ENCODE assay signal across 8 cellular contexts in genomic region chr7:154913645-154914579, GRCh38.
A peak's percentile ranks its signal among the peaks of the same experiment; 100 is the strongest.
DNase-seq lines count a peak whose midpoint lies in the region; ATAC-seq and TF ChIP-seq lines count a peak whose summit lies in the region.

No MANE protein-coding gene starts in this region.

- peak; percentile 98 for ATAC-seq in GM19468 (IDR thresholded peaks at IDR 0.05; ENCODE audit: extremely low read depth, unreplicated experiment)
- peak; percentile 96 for ATAC-seq in naive thymus-derived CD4-positive, alpha-beta T cell
- ATAC-seq in stimulated activated effector memory CD8-positive, alpha-beta T cell treated with anti-CD3 and anti-CD28 coated beads, Interleukin-12 subunit alpha, Interleukin-12 subunit beta, amount 100 ng/mL, for 72 hours: peak; percentile 90

- H3K36me3 ChIP-seq in OCI-LY3 (replicated peaks; ENCODE audit: low read depth, low read length): no peaks in the 10 kb centered on the region
- H3K36me3 ChIP-seq in naive thymus-derived CD4-positive, alpha-beta T cell (ENCODE audit: control insufficient read depth in 2 of 3, insufficient read depth in 3 of 3, low read length in 3 of 3): no peaks in the 10 kb centered on the region

- H3K4me3 ChIP-seq in OCI-LY3 (ENCODE audit: low read length): peak overlapping the region; percentile 64
- H3K4me3 ChIP-seq in naive thymus-derived CD4-positive, alpha-beta T cell (ENCODE audit: low read length): peak overlapping the region; percentile 56

- H3K36me3 Mint-ChIP-seq in naive thymus-derived CD4-positive, alpha-beta T cell: peaks cover 0 to 5% (median 0%) of the 10 kb centered on the region in 5 donors
- H3K36me3 Mint-ChIP-seq in stimulated activated effector memory CD8-positive, alpha-beta T cell treated with anti-CD3 and anti-CD28 coated beads, Interleukin-12 subunit alpha, Interleukin-12 subunit beta, amount 100 ng/mL, for 72 hours: no peaks in the 10 kb centered on the region

- TF ChIP-seq CTCF in OCI-LY3 (IDR thresholded peaks at IDR 0.05; ENCODE audit: low read depth, low read length): peak; percentile 88

- peak overlapping the region; percentile 76 to 95 (median 90) for H3K4me3 Mint-ChIP-seq in naive thymus-derived CD4-positive, alpha-beta T cell
- H3K4me3 Mint-ChIP-seq in stimulated activated effector memory CD8-positive, alpha-beta T cell treated with anti-CD3 and anti-CD28 coated beads, Interleukin-12 subunit alpha, Interleukin-12 subunit beta, amount 100 ng/mL, for 72 hours: peak overlapping the region; percentile 75

- H3K27me3 ChIP-seq in OCI-LY3 (ENCODE audit: low read depth, low read length): peaks cover under 1% of the 10 kb centered on the region; the same call in 1 of the 2 replicates
- H3K27me3 ChIP-seq in naive thymus-derived CD4-positive, alpha-beta T cell (ENCODE audit: control insufficient read depth in 2 of 2, insufficient read depth in 2 of 2, low read length in 2 of 2): no peaks in the 10 kb centered on the region

- H3K9me3 ChIP-seq in OCI-LY3 (ENCODE audit: insufficient read depth, low read length): 0 out of 2 replicates have a peak, but pooled peaks cover 3% of the 10 kb centered on the region
- no peaks in the 10 kb centered on the region for H3K9me3 ChIP-seq in naive thymus-derived CD4-positive, alpha-beta T cell (ENCODE audit: control insufficient read depth in 2 of 3, low read length in 3 of 3)

- H2AFZ ChIP-seq in OCI-LY3 (ENCODE audit: low read depth, low read length): no peak overlapping the region

- intact Hi-C loops in naive thymus-derived CD4-positive, alpha-beta T cell (cut with micrococcal nuclease): loop anchor here (1.0 to 5.0 kb wide), 8 partner anchors 14 to 823 kb away; partner anchors contain the start of gene INSIG1 (in 1 of the 2)

- peak overlapping the region; percentile 75 for H3K4me2 ChIP-seq in OCI-LY3 (ENCODE audit: low read length)

- DNase-seq in Caki2 (ENCODE audit: low read depth): peak; percentile 39
- peak; percentile 84 for DNase-seq in HK-2 (ENCODE audit: unreplicated experiment)
- DNase-seq in activated T-cell treated with anti-CD3 and anti-CD28 coated beads, Interleukin-2, amount 50 U/mL, for 48 hours: peak; percentile 94 to 95
- peak; percentile 51 for DNase-seq in fibroblast of gingiva (ENCODE audit: low read depth)
- DNase-seq in naive thymus-derived CD4-positive, alpha-beta T cell: peak; percentile 71 to 89 (median 82)
- DNase-seq in stimulated activated effector memory CD8-positive, alpha-beta T cell treated with anti-CD3 and anti-CD28 coated beads, Interleukin-12 subunit alpha, Interleukin-12 subunit beta, amount 100 ng/mL, for 72 hours (ENCODE audit: low spot score in 2 of 2): peak; percentile 91 to 94

- H3K27ac Mint-ChIP-seq in naive thymus-derived CD4-positive, alpha-beta T cell: peak overlapping the region in 8 of 9 donors; percentile 17 to 85 (median 66)
- peak overlapping the region; percentile 81 for H3K27ac Mint-ChIP-seq in stimulated activated effector memory CD8-positive, alpha-beta T cell treated with anti-CD3 and anti-CD28 coated beads, Interleukin-12 subunit alpha, Interleukin-12 subunit beta, amount 100 ng/mL, for 72 hours

- POLR2A ChIA-PET in naive thymus-derived CD4-positive, alpha-beta T cell (lab: Charles Lee): interaction anchor here (0.7 to 3.0 kb wide), 2 partner anchors 14 to 730 kb away, joined by 3 to 14 read pairs; partner anchors contain the start of gene RBM33

- H3K79me2 ChIP-seq in OCI-LY3 (ENCODE audit: low read length): no peaks in the 10 kb centered on the region

- H3K4me1 ChIP-seq in OCI-LY3 (ENCODE audit: low read length): no peaks in the 10 kb centered on the region
- no peaks in the 10 kb centered on the region for H3K4me1 ChIP-seq in naive thymus-derived CD4-positive, alpha-beta T cell (ENCODE audit: control insufficient read depth in 2 of 2, insufficient read depth in 2 of 2, low read length in 2 of 2)

- peak overlapping the region; percentile 29; the same call in 1 of the 2 replicates for H3K9ac ChIP-seq in OCI-LY3 (ENCODE audit: low read length)

- H3K4me1 Mint-ChIP-seq in naive thymus-derived CD4-positive, alpha-beta T cell: peaks cover 3 to 7% (median 4%) of the 10 kb centered on the region in 7 donors
- peaks cover 6% of the 10 kb centered on the region for H3K4me1 Mint-ChIP-seq in stimulated activated effector memory CD8-positive, alpha-beta T cell treated with anti-CD3 and anti-CD28 coated beads, Interleukin-12 subunit alpha, Interleukin-12 subunit beta, amount 100 ng/mL, for 72 hours

- CTCF ChIA-PET in naive thymus-derived CD4-positive, alpha-beta T cell (lab: Charles Lee): interaction anchor here (0.8 to 4.9 kb wide), 8 partner anchors 10 to 431 kb away, joined by 4 to 27 read pairs (median 6); no protein-coding TSS in a partner anchor

- in situ Hi-C loops in Caki2 (cut with HindIII; ENCODE audit: low pct_unique_long_range_greater_than_20kb, low sequenced_read_pairs): no loop called here

- H3K27ac ChIP-seq in OCI-LY3 (ENCODE audit: low read length): no peak overlapping the region
- no peak overlapping the region for H3K27ac ChIP-seq in naive thymus-derived CD4-positive, alpha-beta T cell (ENCODE audit: low read depth, low read length)

- H4K20me1 ChIP-seq in OCI-LY3 (ENCODE audit: insufficient read depth, low read length): no peaks in the 10 kb centered on the region

- H3K27me3 Mint-ChIP-seq in naive thymus-derived CD4-positive, alpha-beta T cell: peaks cover 4 to 24% (median 13%) of the 10 kb centered on the region in 5 donors

- H3K9me3 Mint-ChIP-seq in naive thymus-derived CD4-positive, alpha-beta T cell: peaks cover 0 to 9% (median 3%) of the 10 kb centered on the region in 11 donors
- H3K9me3 Mint-ChIP-seq in stimulated activated effector memory CD8-positive, alpha-beta T cell treated with anti-CD3 and anti-CD28 coated beads, Interleukin-12 subunit alpha, Interleukin-12 subunit beta, amount 100 ng/mL, for 72 hours: peaks cover 3% of the 10 kb centered on the region

Comparison
In these comparisons a context has a peak if more than half of its experiments do, and no peak if none do; other contexts are left out.
1. DNase-seq: peak in every context shown above with its lines; median percentile 94 in activated T-cell treated with anti-CD3 and anti-CD28 coated beads, Interleukin-2, amount 50 U/mL, for 48 hours; 92 in stimulated activated effector memory CD8-positive, alpha-beta T cell treated with anti-CD3 and anti-CD28 coated beads, Interleukin-12 subunit alpha, Interleukin-12 subunit beta, amount 100 ng/mL, for 72 hours; 84 in HK-2; 82 in naive thymus-derived CD4-positive, alpha-beta T cell; 51 in fibroblast of gingiva; 39 in Caki2.